In genomic region chr12:6016756-6017155, GRCh38 we compare ENCODE assay signal across 24 cellular contexts.
DNase-seq lines count a peak whose midpoint lies in the region; ATAC-seq, FAIRE-seq and TF ChIP-seq lines count a peak whose summit lies in the region.
"Had no signal": no experiment of that assay in that cellular context is flagged by ENCODE, and none has a peak within 500 bp of the region (broad histone marks: within the 10 kb centered on the region; RNA-seq: fewer than 3 reads in every experiment).

No MANE protein-coding gene starts in this region.

- H3K4me3 ChIP-seq in endodermal cell (ENCODE audit: low read length): no peak overlapping the region
- no peak overlapping the region for H3K4me3 ChIP-seq in lung
- H3K4me3 ChIP-seq: A549; BLaER1 treated with 17β-estradiol and CSF1 and Interleukin-3, amounts not matched to agents 10 nM and 100 nM had no signal

- H3K9ac ChIP-seq in endodermal cell (ENCODE audit: extremely low read depth, low read length, poor library complexity, severe bottlenecking): no peak overlapping the region
- H3K9ac ChIP-seq: BLaER1 treated with 17β-estradiol and CSF1 and Interleukin-3, amounts not matched to agents 10 nM and 100 nM had no signal

- CTCF ChIA-PET in activated CD4-positive, alpha-beta T cell treated with anti-CD3 and anti-CD28 coated beads, Interleukin-2, amount 10 ng/mL, durations not matched to agents 7 days and 5 days (lab: Charles Lee): no interaction called here

- H3K36me3 ChIP-seq in endodermal cell (ENCODE audit: control insufficient read depth, insufficient read depth, low read length) (peaks cover 22% of the 10 kb centered on the region), lung (ENCODE audit: control insufficient read depth in 2 of 2, insufficient read depth in 2 of 2, low read length in 2 of 2) (peaks cover 0 to 18% of the 10 kb centered on the region in 2 donors)
- H3K36me3 ChIP-seq: BLaER1 treated with 17β-estradiol and CSF1 and Interleukin-3, amounts not matched to agents 10 nM and 100 nM had no signal

- no peak overlapping the region for H3K27ac ChIP-seq in endodermal cell (ENCODE audit: low read depth, low read length)
- H3K27ac ChIP-seq in lung (ENCODE audit: low read depth in 1 of 2, low read length in 1 of 2): no peak overlapping the region
- H3K27ac ChIP-seq: 22Rv1; A549; BLaER1 treated with 17β-estradiol and CSF1 and Interleukin-3, amounts not matched to agents 10 nM and 100 nM; C4-2B had no signal

- H3K27me3 ChIP-seq in endodermal cell (ENCODE audit: control insufficient read depth, insufficient read depth, low read length, poor library complexity, severe bottlenecking) (no peaks in the 10 kb centered on the region), lung (ENCODE audit: control insufficient read depth, insufficient read depth) (no peaks in the 10 kb centered on the region)
- H3K27me3 ChIP-seq: BLaER1 treated with 17β-estradiol and CSF1 and Interleukin-3, amounts not matched to agents 10 nM and 100 nM had no signal

- peaks cover 84% of the 10 kb centered on the region for H3K36me3 Mint-ChIP-seq in endodermal cell (ENCODE audit: low read depth)
- H3K36me3 Mint-ChIP-seq in activated CD4-positive, alpha-beta T cell treated with anti-CD3 and anti-CD28 coated beads, Interleukin-2, amount 10 ng/mL, durations not matched to agents 7 days and 5 days (ENCODE audit: low read depth): no peaks in the 10 kb centered on the region
- H3K36me3 Mint-ChIP-seq: CD8-positive, alpha-beta T cell had no signal

- no peak for TF ChIP-seq CTCF in endodermal cell (conservative IDR thresholded peaks at IDR 0.05)
- no peak for TF ChIP-seq CTCF in lung (IDR thresholded peaks at IDR 0.05; ENCODE audit: control extremely low read depth, extremely low read depth)

- H3K27me3 Mint-ChIP-seq in endodermal cell (ENCODE audit: insufficient read depth): no peaks in the 10 kb centered on the region
- peaks cover 4% of the 10 kb centered on the region for H3K27me3 Mint-ChIP-seq in activated CD4-positive, alpha-beta T cell treated with anti-CD3 and anti-CD28 coated beads, Interleukin-2, amount 10 ng/mL, durations not matched to agents 7 days and 5 days
- H3K27me3 Mint-ChIP-seq: CD4-positive, alpha-beta T cell had no signal

- H3K4me3 Mint-ChIP-seq in endodermal cell: no peak overlapping the region
- no peak overlapping the region for H3K4me3 Mint-ChIP-seq in activated CD4-positive, alpha-beta T cell treated with anti-CD3 and anti-CD28 coated beads, Interleukin-2, amount 10 ng/mL, durations not matched to agents 7 days and 5 days
- H3K4me3 Mint-ChIP-seq: B cell; CD4-positive, alpha-beta T cell; CD8-positive, alpha-beta T cell had no signal

- POLR2A ChIA-PET in activated CD4-positive, alpha-beta T cell treated with anti-CD3 and anti-CD28 coated beads, Interleukin-2, amount 10 ng/mL, durations not matched to agents 7 days and 5 days (lab: Charles Lee): no interaction called here

- peak; percentile 82 for FAIRE-seq in urothelium cell line (lab: Jason Lieb, UNC)
- FAIRE-seq: A549, D721Med, G401.6, GM12891, GM19239 had no signal

- H3K4me1 ChIP-seq in endodermal cell (ENCODE audit: control insufficient read depth, insufficient read depth, low read length) (no peaks in the 10 kb centered on the region), lung (ENCODE audit: control insufficient read depth in 2 of 2, insufficient read depth in 2 of 2, low read length in 2 of 2) (peaks cover 0 to 2% of the 10 kb centered on the region in 2 donors)
- H3K4me1 ChIP-seq: A549 had no signal

- H3K9me3 Mint-ChIP-seq in endodermal cell: no peaks in the 10 kb centered on the region
- no peaks in the 10 kb centered on the region for H3K9me3 Mint-ChIP-seq in activated CD4-positive, alpha-beta T cell treated with anti-CD3 and anti-CD28 coated beads, Interleukin-2, amount 10 ng/mL, durations not matched to agents 7 days and 5 days
- H3K9me3 Mint-ChIP-seq: CD4-positive, alpha-beta T cell; CD8-positive, alpha-beta T cell had no signal

- H3K4me1 Mint-ChIP-seq in endodermal cell: no peaks in the 10 kb centered on the region
- no peaks in the 10 kb centered on the region for H3K4me1 Mint-ChIP-seq in activated CD4-positive, alpha-beta T cell treated with anti-CD3 and anti-CD28 coated beads, Interleukin-2, amount 10 ng/mL, durations not matched to agents 7 days and 5 days
- H3K4me1 Mint-ChIP-seq: B cell had no signal

- H3K9me3 ChIP-seq in endodermal cell (ENCODE audit: control insufficient read depth, low read length) (no peaks in the 10 kb centered on the region), lung (ENCODE audit: control insufficient read depth in 2 of 2, insufficient read depth in 1 of 2, low read length in 1 of 2) (no peaks in the 10 kb centered on the region)
- H3K9me3 ChIP-seq: A549; BLaER1 treated with 17β-estradiol and CSF1 and Interleukin-3, amounts not matched to agents 10 nM and 100 nM; Caco-2 had no signal

- no peak for ATAC-seq in lung (ENCODE audit: insufficient read depth, low FRiP score)
- no peak for ATAC-seq in stimulated activated naive CD8-positive, alpha-beta T cell treated with anti-CD3 and anti-CD28 coated beads, Interleukin-15, Interleukin-2, amounts not matched to agents 100 U/mL and 50 U/mL, for 24 hours
- ATAC-seq: A549; CD8-positive, alpha-beta T cell had no signal

- no peak overlapping the region for H3K27ac Mint-ChIP-seq in endodermal cell
- H3K27ac Mint-ChIP-seq in activated CD4-positive, alpha-beta T cell treated with anti-CD3 and anti-CD28 coated beads, Interleukin-2, amount 10 ng/mL, durations not matched to agents 7 days and 5 days: no peak overlapping the region
- H3K27ac Mint-ChIP-seq: B cell; CD4-positive, alpha-beta T cell; CD8-positive, alpha-beta T cell had no signal

- peak; percentile 14 for DNase-seq in NCI-H146 (lab: John Stamatoyannopoulos, UW)
- DNase-seq in NCI-H146 treated with DMSO at 0.1 percent for 48 hours (lab: John Stamatoyannopoulos, UW; ENCODE audit: unreplicated experiment): no peak
- DNase-seq in endodermal cell: peak; percentile 47
- peak; percentile 21 for DNase-seq in lung (ENCODE audit: low spot score)
- DNase-seq in urothelium cell line (ENCODE audit: low spot score): no peak
- no peak for DNase-seq in stimulated activated naive CD8-positive, alpha-beta T cell treated with anti-CD3 and anti-CD28 coated beads, Interleukin-15, Interleukin-2, amounts not matched to agents 100 U/mL and 50 U/mL, for 24 hours
- DNase-seq in activated CD4-positive, alpha-beta T cell treated with anti-CD3 and anti-CD28 coated beads, Interleukin-2, amount 10 ng/mL, durations not matched to agents 7 days and 5 days: no peak
- no peak for DNase-seq in globus pallidus (ENCODE audit: low spot score)
- DNase-seq: AML-193; Caco-2; Calu3; CD4-positive, alpha-beta T cell; CD8-positive, alpha-beta T cell; DMS79 treated with DMSO at 0.1 percent for 48 hours; GF-D8 had no signal

- 78 to 82% methylated on average over 3 to 6 of the region's 7 CpGs for WGBS in endodermal cell (ENCODE audit: insufficient coverage in 1 of 2, insufficient read length in 1 of 2), 2 experiments
- WGBS in lung, 2 donors: 78 to 86% methylated on average over 7 of the region's 7 CpGs

Comparison
In these comparisons a context has a peak if more than half of its experiments do, and no peak if none do; other contexts are left out.
1. DNase-seq: peak in NCI-H146 (single experiment), endodermal cell (single experiment) and lung (single experiment); none in NCI-H146 treated with DMSO at 0.1 percent for 48 hours (single experiment), urothelium cell line (single experiment), stimulated activated naive CD8-positive, alpha-beta T cell treated with anti-CD3 and anti-CD28 coated beads, Interleukin-15, Interleukin-2, amounts not matched to agents 100 U/mL and 50 U/mL, for 24 hours (single experiment), activated CD4-positive, alpha-beta T cell treated with anti-CD3 and anti-CD28 coated beads, Interleukin-2, amount 10 ng/mL, durations not matched to agents 7 days and 5 days (single experiment) and globus pallidus (single experiment).